In the genomic region with DNA sequence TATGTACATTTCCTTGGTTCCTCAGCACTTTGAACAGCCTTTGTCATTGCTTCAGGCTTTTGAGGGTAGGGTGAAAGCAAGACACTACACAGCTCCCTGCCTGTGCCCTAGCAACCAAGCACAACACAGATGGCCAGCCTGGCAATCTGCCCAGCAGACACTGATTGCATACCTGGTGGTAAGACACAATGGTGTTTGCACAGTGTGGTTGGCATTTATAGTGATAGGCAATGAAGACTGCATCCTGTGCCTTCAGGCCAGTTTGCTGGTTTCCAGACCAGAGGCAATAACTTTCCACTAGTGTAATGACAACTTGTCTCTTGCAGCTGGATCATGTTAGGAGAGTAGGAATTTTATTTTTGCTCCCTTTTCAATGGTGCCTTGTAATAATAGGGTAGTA, we compare ENCODE assay signal across 9 cellular contexts.
DNase-seq lines count a peak whose midpoint lies in the region; ATAC-seq and TF ChIP-seq lines count a peak whose summit lies in the region.
"Had no signal": no experiment of that assay in that cellular context is flagged by ENCODE, and none has a peak within 500 bp of the region (broad histone marks: within the 10 kb centered on the region; RNA-seq: fewer than 3 reads in every experiment).

No MANE protein-coding gene starts in this region.

- intact Hi-C loops in Panc1 (cut with micrococcal nuclease; ENCODE audit: unreplicated experiment): no loop called here
- intact Hi-C loops in cardiac septum (cut with DNase I): no loop called here
- intact Hi-C loops in uterus (cut with DNase I; ENCODE audit: low total_unique reads): no loop called here

- DNase-seq in SIG-M5 treated with dmso at 0.1 percent for 504 hours (lab: John Stamatoyannopoulos, UW; ENCODE audit: unreplicated experiment): peak; percentile 14
- no peak for DNase-seq in SIG-M5 (lab: John Stamatoyannopoulos, UW)
- peak; percentile 7 for DNase-seq in Panc1 (ENCODE audit: low read depth, low spot score)
- peak; percentile 85 for DNase-seq in cardiac septum (ENCODE audit: low spot score)
- peak; percentile 69 to 79 for DNase-seq in uterus
- no peak for DNase-seq in NK-92 (lab: John Stamatoyannopoulos, UW; ENCODE audit: unreplicated experiment)

- H3K36me3 ChIP-seq in Panc1 (ENCODE audit: control insufficient read depth, insufficient read depth, low read length): no peaks in the 10 kb centered on the region
- H3K36me3 ChIP-seq in uterus: no peaks in the 10 kb centered on the region
- H3K36me3 ChIP-seq: thoracic aorta had no signal

- in situ Hi-C loops in Panc1 (cut with HindIII; ENCODE audit: low pct_unique_long_range_greater_than_20kb, low sequenced_read_pairs): no loop called here

- POLR2A ChIA-PET in Panc1 (lab: Charles Lee): no interaction called here

- H3K9me3 ChIP-seq in Panc1 (ENCODE audit: control insufficient read depth, insufficient read depth, low read depth, low read length): no peaks in the 10 kb centered on the region
- no peaks in the 10 kb centered on the region for H3K9me3 ChIP-seq in uterus
- H3K9me3 ChIP-seq: thoracic aorta had no signal

- CTCF ChIA-PET in Panc1 (lab: Charles Lee): no interaction called here

- no peak for TF ChIP-seq CTCF in Panc1 (IDR thresholded peaks at IDR 0.05)
- no peak for TF ChIP-seq CTCF in uterus (IDR thresholded peaks at IDR 0.05)

- H3K4me1 ChIP-seq in Panc1 (ENCODE audit: control insufficient read depth, insufficient read depth, low read length): no peaks in the 10 kb centered on the region
- peaks cover 3 to 7% of the 10 kb centered on the region in 2 donors for H3K4me1 ChIP-seq in uterus

- no peak for ATAC-seq in Panc1
- ATAC-seq in GM21576 (IDR thresholded peaks at IDR 0.05; ENCODE audit: unreplicated experiment): no peak
- ATAC-seq in GM21526 (IDR thresholded peaks at IDR 0.05; ENCODE audit: low FRiP score, unreplicated experiment): no peak

- H3K4me3 ChIP-seq in Panc1 (ENCODE audit: low read depth in 2 of 2, low read length in 2 of 2) (no peak overlapping the region), uterus (no peak overlapping the region)
- H3K4me3 ChIP-seq: thoracic aorta had no signal

- H3K27me3 ChIP-seq in Panc1 (ENCODE audit: control insufficient read depth, insufficient read depth, low read length) (no peaks in the 10 kb centered on the region), uterus (no peaks in the 10 kb centered on the region)

- H3K27ac ChIP-seq in Panc1 (ENCODE audit: low read length) (no peak overlapping the region), uterus (peak overlapping the region; percentile 45 to 85)
- H3K27ac ChIP-seq: thoracic aorta had no signal

- no TSS peak for BruUV-seq in Panc1 (replicated peaks; lab: Mats Ljungman, UMichigan)

- TF ChIP-seq POLR2A in uterus (IDR thresholded peaks at IDR 0.05): no peak

Comparison
In these comparisons a context has a peak if more than half of its experiments do, and no peak if none do; other contexts are left out.
1. DNase-seq: peak in SIG-M5 treated with dmso at 0.1 percent for 504 hours (single experiment), Panc1 (single experiment), cardiac septum (single experiment) and uterus (2 of 2); none in SIG-M5 (single experiment) and NK-92 (single experiment).